ENCODE assay signal across 33 cellular contexts in the genomic region with DNA sequence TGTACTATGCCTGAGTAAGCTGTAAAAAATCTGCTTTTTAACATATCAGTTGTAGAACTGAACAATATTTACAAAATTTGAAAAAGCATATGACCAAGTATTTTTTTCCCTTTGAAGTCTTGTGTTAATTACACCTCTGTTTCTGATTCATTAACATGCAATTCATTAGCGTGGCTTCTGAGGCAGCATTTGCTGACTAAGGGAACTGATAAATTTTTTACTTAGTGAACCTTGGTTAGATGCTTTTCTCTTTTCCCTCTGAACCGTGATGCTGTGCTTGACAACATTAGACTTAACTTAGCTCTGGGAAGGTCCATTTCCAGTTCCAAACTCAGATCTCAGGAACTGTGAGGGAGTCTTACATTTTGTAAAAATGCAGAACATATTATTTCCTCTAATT. TPM values are rescaled to one million over a fixed set of nuclear protein-coding genes. Genes with fewer than 3 reads are reported as not detected.
"Had no signal": no experiment of that assay in that cellular context is flagged by ENCODE, and none has a peak within 500 bp of the region (broad histone marks: within the 10 kb centered on the region; RNA-seq: fewer than 3 reads in every experiment).

No MANE protein-coding gene starts in this region.

- FAIRE-seq: urothelium cell line had no signal

- H3K27me3 ChIP-seq: neural progenitor cell, ovary, stomach, thyroid gland, tibial nerve, upper lobe of left lung, vagina had no signal

- H3K27ac ChIP-seq: neural progenitor cell, ovary, parathyroid adenoma, psoas muscle, spleen, stomach, thoracic aorta, thyroid gland, tibial nerve, upper lobe of left lung, vagina had no signal

- H2AFZ ChIP-seq: neural progenitor cell, parathyroid adenoma had no signal

- H3K4me2 ChIP-seq: neural progenitor cell, smooth muscle cell had no signal

- DNase-seq: natural killer cell; occipital lobe; ovary; posterior cingulate gyrus; psoas muscle; right cardiac atrium; spleen; stimulated activated CD4-positive, alpha-beta T cell treated with anti-CD3 and anti-CD28 coated beads, Interleukin-12 subunit alpha, Interleukin-12 subunit beta, amount 100 ng/mL, for 4 hours; stimulated activated CD4-positive, alpha-beta T cell treated with anti-CD3 and anti-CD28 coated beads, Interleukin-1b, Interleukin-23, amount 100 ng/mL, for 48 hours; stimulated activated CD4-positive, alpha-beta T cell treated with anti-CD3 and anti-CD28 coated beads, Interleukin-2, amount 100 ng/mL, for 48 hours; stimulated activated CD4-positive, alpha-beta T cell treated with anti-CD3 and anti-CD28 coated beads, Interleukin-4, amount 100 ng/mL, for 24 hours; stimulated activated naive B cell treated with anti-CD40 and anti-IgM and Interleukin-4, amounts not matched to agents 10 μg/mL and 1 μg/mL and 100 μg/mL, for 72 hours; stimulated activated naive CD4-positive, alpha-beta T cell treated with Interleukin-2 at 50 U/mL for 16 hours; stomach; thyroid gland; trophoblast cell; upper lobe of left lung had no signal

- ATAC-seq: natural killer cell; psoas muscle; right cardiac atrium; sciatic nerve; stimulated activated effector memory CD8-positive, alpha-beta T cell treated with anti-CD3 and anti-CD28 coated beads, Interleukin-12 subunit alpha, Interleukin-12 subunit beta, amount 100 ng/mL, for 72 hours; stimulated activated naive B cell treated with anti-CD40 and anti-IgM and Interleukin-4, amounts not matched to agents 10 μg/mL and 1 μg/mL and 100 μg/mL, for 72 hours had no signal

- H3K4me1 ChIP-seq: neural progenitor cell, parathyroid adenoma, psoas muscle, spleen, stomach, thyroid gland, tibial nerve, upper lobe of left lung, vagina had no signal

- H3K9ac ChIP-seq: neural progenitor cell, parathyroid adenoma had no signal

- H3K4me3 ChIP-seq: neural progenitor cell, ovary, psoas muscle, skin epidermis, smooth muscle cell, spleen, stomach, thoracic aorta, thyroid gland, tibial nerve, upper lobe of left lung, vagina had no signal

- H3K9me3 ChIP-seq: ovary, psoas muscle, spleen, stomach, thoracic aorta, thyroid gland, upper lobe of left lung, vagina had no signal

- H3K36me3 ChIP-seq: neural progenitor cell, ovary, spleen, stomach, thoracic aorta, thyroid gland, tibial nerve, upper lobe of left lung, vagina had no signal

- H3K79me2 ChIP-seq: parathyroid adenoma had no signal

RNA-seq across cellular contexts. Expression of gene TWIST1, which starts 28.1 kb away (rescaled TPM):
- total RNA-seq: natural killer cell, renal cortical epithelial cell, spleen had no signal
- polyA plus RNA-seq: neural cell had no signal

RNA-seq across cellular contexts. Expression of gene FERD3L, which starts 55.8 kb away (rescaled TPM):
- total RNA-seq: natural killer cell, occipital lobe, osteoblast, ovary, progenitor cell of endocrine pancreas, psoas muscle, renal cortical epithelial cell, right cardiac atrium, sciatic nerve, smooth muscle cell, spleen, stomach, subcutaneous adipose tissue, temporal lobe, thoracic aorta, thyroid gland, tibial nerve, upper lobe of left lung, vagina had no signal
- polyA plus RNA-seq: neural cell, ovary, psoas muscle, right cardiac atrium, smooth muscle cell, spleen, stomach had no signal
